ENCODE assay signal across 8 cellular contexts in genomic region chr5:142769793-142770649, GRCh38.
DNase-seq lines count a peak whose midpoint lies in the region; ATAC-seq and TF ChIP-seq lines count a peak whose summit lies in the region.

A gene with protein sequence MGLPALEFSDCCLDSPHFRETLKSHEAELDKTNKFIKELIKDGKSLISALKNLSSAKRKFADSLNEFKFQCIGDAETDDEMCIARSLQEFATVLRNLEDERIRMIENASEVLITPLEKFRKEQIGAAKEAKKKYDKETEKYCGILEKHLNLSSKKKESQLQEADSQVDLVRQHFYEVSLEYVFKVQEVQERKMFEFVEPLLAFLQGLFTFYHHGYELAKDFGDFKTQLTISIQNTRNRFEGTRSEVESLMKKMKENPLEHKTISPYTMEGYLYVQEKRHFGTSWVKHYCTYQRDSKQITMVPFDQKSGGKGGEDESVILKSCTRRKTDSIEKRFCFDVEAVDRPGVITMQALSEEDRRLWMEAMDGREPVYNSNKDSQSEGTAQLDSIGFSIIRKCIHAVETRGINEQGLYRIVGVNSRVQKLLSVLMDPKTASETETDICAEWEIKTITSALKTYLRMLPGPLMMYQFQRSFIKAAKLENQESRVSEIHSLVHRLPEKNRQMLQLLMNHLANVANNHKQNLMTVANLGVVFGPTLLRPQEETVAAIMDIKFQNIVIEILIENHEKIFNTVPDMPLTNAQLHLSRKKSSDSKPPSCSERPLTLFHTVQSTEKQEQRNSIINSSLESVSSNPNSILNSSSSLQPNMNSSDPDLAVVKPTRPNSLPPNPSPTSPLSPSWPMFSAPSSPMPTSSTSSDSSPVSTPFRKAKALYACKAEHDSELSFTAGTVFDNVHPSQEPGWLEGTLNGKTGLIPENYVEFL (plus strand): TSS chr5:142770377. CDS start chr5:142770762, 385 bp downstream.

- TF ChIP-seq CTCF in AG10803 (conservative IDR thresholded peaks at IDR 0.05; ENCODE audit: low read length), result peak; percentile 20

- DNase-seq in AG10803 (ENCODE audit: low read depth) (peak; percentile 94), NCI-H226 (peak; percentile 97), inferior parietal cortex (ENCODE audit: extremely low spot score) (peak; percentile 93)
- peak; percentile 83 to 87 (median 85) for DNase-seq in activated CD4-positive, CD25-positive, alpha-beta regulatory T cell (lab: John Stamatoyannopoulos, UW)
- DNase-seq in central memory CD4-positive, alpha-beta T cell, result peak; percentile 87
- peak; percentile 89 to 91 for DNase-seq in stimulated activated CD4-positive, alpha-beta T cell treated with anti-CD3 and anti-CD28 coated beads, Interleukin-12 subunit alpha, Interleukin-12 subunit beta, amount 100 ng/mL, for 24 hours (ENCODE audit: low read depth in 2 of 2)

- peak within 1 kb of the TSS; percentile 95 for H3K4me3 ChIP-seq in AG10803 (ENCODE audit: low read length)

- TF ChIP-seq POLR2A in GM18951 (IDR thresholded peaks at IDR 0.05; ENCODE audit: extremely low read depth, insufficient read depth, insufficient read length), result peak; percentile 82

- in situ Hi-C loops in GM18951 (cut with MboI; ENCODE audit: low sequenced_read_pairs, unreplicated experiment), result no loop called here

- ATAC-seq in HG03196 (IDR thresholded peaks at IDR 0.05; ENCODE audit: unreplicated experiment), result peak; percentile 98

Comparison
In these comparisons a context has a peak if more than half of its experiments do, and no peak if none do; other contexts are left out.
1. Peak in every context shown above with its lines: DNase-seq, ATAC-seq and H3K4me3 ChIP-seq.